Comparison of ENCODE assay signal across 9 cellular contexts in the genomic region with DNA sequence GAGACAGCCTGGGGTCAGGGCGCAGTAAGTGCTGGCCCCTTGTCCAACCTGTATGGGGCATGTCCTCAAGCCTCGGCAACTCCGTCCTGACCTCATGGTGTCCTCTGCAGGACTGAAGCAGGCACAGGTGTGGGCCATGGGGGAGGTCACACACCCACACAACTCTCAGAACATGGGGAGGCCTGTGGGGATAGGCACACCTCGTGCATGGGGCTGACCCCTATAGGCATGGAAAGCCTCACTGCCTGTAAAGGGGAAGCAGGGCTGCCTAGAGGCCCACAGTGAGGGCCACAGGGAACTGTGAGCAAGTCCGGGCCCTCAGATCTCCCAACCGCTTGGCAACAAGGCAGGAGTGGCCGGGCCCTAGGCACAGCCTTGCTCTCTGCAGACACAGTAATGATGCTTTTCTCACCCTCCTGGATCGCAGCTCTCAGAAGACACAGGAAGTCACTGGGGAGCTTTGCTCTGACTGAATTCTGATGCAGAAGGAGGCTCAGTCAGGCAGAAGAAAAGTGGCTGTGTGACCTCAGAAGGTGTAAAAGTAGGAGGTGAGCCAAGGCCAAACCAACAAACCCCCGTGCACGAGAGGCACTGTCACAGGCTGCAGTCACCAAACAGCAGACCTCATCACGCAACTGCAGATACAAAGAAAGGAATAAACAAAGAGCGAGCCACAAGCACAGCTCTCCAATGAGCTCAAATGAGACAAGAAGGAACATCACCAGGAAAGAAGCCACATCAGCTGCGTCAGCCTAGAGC. TPM values are rescaled to one million over a fixed set of nuclear protein-coding genes. Genes with fewer than 3 reads are reported as not detected.
DNase-seq lines count a peak whose midpoint lies in the region; ATAC-seq and TF ChIP-seq lines count a peak whose summit lies in the region.
"Had no signal": no experiment of that assay in that cellular context is flagged by ENCODE, and none has a peak within 500 bp of the region (broad histone marks: within the 10 kb centered on the region; RNA-seq: fewer than 3 reads in every experiment).

No MANE protein-coding gene starts in this region.

- H3K27me3 Mint-ChIP-seq in immature natural killer cell (ENCODE audit: low read depth in 3 of 3), result peaks cover 3 to 6% (median 3%) of the 10 kb centered on the region in 3 donors

- H3K27ac ChIP-seq in 22Rv1, result 0 out of 2 replicates have a peak overlapping the region, but pooled peaks have one; percentile 69
- H3K27ac ChIP-seq in VCaP, result peak overlapping the region; percentile 78

- H3K36me3 Mint-ChIP-seq in immature natural killer cell, result no peaks in the 10 kb centered on the region

- DNase-seq in immature natural killer cell, result peak; percentile 6 to 48 (median 16)
- DNase-seq in left lobe of liver (ENCODE audit: low spot score), result no peak
- no peak for DNase-seq in SW 1271 (lab: John Stamatoyannopoulos, UW)
- no peak for DNase-seq in 8988T
- DNase-seq in OCI-M2 (lab: John Stamatoyannopoulos, UW; ENCODE audit: unreplicated experiment), result no peak
- DNase-seq: DMS 273 treated with DMSO at 0.1 percent for 48 hours had no signal

- peak overlapping the region; percentile 58 to 86 (median 69) for H3K27ac Mint-ChIP-seq in immature natural killer cell

- peak overlapping the region in 4 of 5 donors; percentile 0 to 59 (median 20) for H3K4me3 Mint-ChIP-seq in immature natural killer cell

- peaks cover 49 to 68% of the 10 kb centered on the region in 2 donors for H3K4me1 Mint-ChIP-seq in immature natural killer cell

- TF ChIP-seq CTCF in 22Rv1 (IDR thresholded peaks at IDR 0.05), result no peak
- no peak for TF ChIP-seq CTCF in VCaP (conservative IDR thresholded peaks at IDR 0.05)

- H3K9me3 Mint-ChIP-seq in immature natural killer cell, result no peaks in the 10 kb centered on the region

- ATAC-seq in GM18511 (IDR thresholded peaks at IDR 0.05; ENCODE audit: unreplicated experiment) (peak; percentile 63), left lobe of liver (no peak)

RNA-seq across cellular contexts. Expression of a gene that starts 5.4 kb away (rescaled TPM):
- polyA plus RNA-seq in immature natural killer cell, result 1 to 10 TPM; 2.6 to 5.4 (median 3.2) TPM
- total RNA-seq in left lobe of liver, result 1.8 TPM

Comparison
In these comparisons a context has a peak if more than half of its experiments do, and no peak if none do; other contexts are left out.
1. DNase-seq: peak in immature natural killer cell (3 of 3); none in left lobe of liver (single experiment), SW 1271 (0 of 2), 8988T (single experiment) and OCI-M2 (single experiment).